In genomic region chr12:90909069-90909676, GRCh38 we compare ENCODE assay signal across 9 cellular contexts. TPM values are rescaled to one million over a fixed set of nuclear protein-coding genes. Genes with fewer than 3 reads are reported as not detected.
DNase-seq lines count a peak whose midpoint lies in the region; ATAC-seq and TF ChIP-seq lines count a peak whose summit lies in the region.
"Had no signal": no experiment of that assay in that cellular context is flagged by ENCODE, and none has a peak within 500 bp of the region (broad histone marks: within the 10 kb centered on the region; RNA-seq: fewer than 3 reads in every experiment).

No MANE protein-coding gene starts in this region.

- H3K9me3 ChIP-seq in heart right ventricle: peaks cover 0 to 4% (median 0%) of the 10 kb centered on the region in 11 donors
- no peaks in the 10 kb centered on the region for H3K9me3 ChIP-seq in tibial artery

- DNase-seq in GM03348 (ENCODE audit: low spot score) (peak; percentile 50), LHCN-M2 (ENCODE audit: low read depth) (peak; percentile 79), T1000 (lab: John Stamatoyannopoulos, UW) (peak; percentile 88), heart right ventricle (peak in 1 of 2 donors; percentile 16), tibial artery (no peak), T-helper 2 cell (no peak), GM19240 (ENCODE audit: insufficient read length, low spot score) (no peak)

- ATAC-seq in heart right ventricle (peak in 2 of 8 donors; percentile 37 to 70), HG03045 (IDR thresholded peaks at IDR 0.05; ENCODE audit: unreplicated experiment) (no peak)

- H3K4me1 ChIP-seq in heart right ventricle: no peaks in the 10 kb centered on the region
- H3K4me1 ChIP-seq in tibial artery: no peaks in the 10 kb centered on the region

- TF ChIP-seq CTCF in heart right ventricle (IDR thresholded peaks at IDR 0.05): peak; percentile 55 to 79 (median 71)
- TF ChIP-seq CTCF in tibial artery (IDR thresholded peaks at IDR 0.05): peak; percentile 29 to 38

- H3K36me3 ChIP-seq in heart right ventricle (no peaks in the 10 kb centered on the region), tibial artery (no peaks in the 10 kb centered on the region)

- H3K27me3 ChIP-seq in heart right ventricle (no peaks in the 10 kb centered on the region), tibial artery (no peaks in the 10 kb centered on the region)

- no peak overlapping the region for H3K4me3 ChIP-seq in heart right ventricle
- no peak overlapping the region for H3K4me3 ChIP-seq in tibial artery

- intact Hi-C loops in heart right ventricle (cut with DNase I) (loop anchor here in 1 of 10 donors (10.0 kb wide), 1 partner anchor 214 kb away; no protein-coding TSS in a partner anchor), tibial artery (cut with DNase I; ENCODE audit: low total_unique reads) (no loop called here)

- H3K27ac ChIP-seq in heart right ventricle (no peak overlapping the region), tibial artery (no peak overlapping the region)

- WGBS in heart right ventricle, 2 donors: 48 to 51% methylated on average over 7 of the region's 7 CpGs

RNA-seq across cellular contexts. Expression of gene CCER1, which starts 45.8 kb away (rescaled TPM):
- total RNA-seq in LHCN-M2 (2014; rRNA removed) (not detected in 2 replicates), heart right ventricle (not detected)
- polyA plus RNA-seq in LHCN-M2 (2012): not detected
- not detected for polyA plus RNA-seq in heart right ventricle
- total RNA-seq: pulmonary artery endothelial cell had no signal

Comparison
In these comparisons a context has a peak if more than half of its experiments do, and no peak if none do; other contexts are left out.
1. DNase-seq: peak in GM03348 (single experiment), LHCN-M2 (single experiment) and T1000 (single experiment); none in tibial artery (0 of 2), T-helper 2 cell (0 of 5) and GM19240 (single experiment).